In genomic region chr22:47337161-47337621, GRCh38 we compare ENCODE assay signal across 8 cellular contexts.
A peak's percentile ranks its signal among the peaks of the same experiment; 100 is the strongest.
DNase-seq lines count a peak whose midpoint lies in the region; ATAC-seq and TF ChIP-seq lines count a peak whose summit lies in the region.

No MANE protein-coding gene starts in this region.

- H3K4me1 Mint-ChIP-seq in activated T-helper 17 cell treated with anti-CD3 and anti-CD28 coated beads, Interleukin-2, amount 50 U/mL, for 72 hours, result no peaks in the 10 kb centered on the region
- no peaks in the 10 kb centered on the region for H3K4me1 Mint-ChIP-seq in progenitor cell of endocrine pancreas (ENCODE audit: low read depth)

- DNase-seq in LoVo (ENCODE audit: low spot score), result peak; percentile 90
- DNase-seq in lower lobe of right lung, result no peak
- DNase-seq in HK-2 (ENCODE audit: unreplicated experiment), result no peak
- no peak for DNase-seq in progenitor cell of endocrine pancreas (ENCODE audit: low spot score, unreplicated experiment)
- DNase-seq in iPS-NIHi7 (ENCODE audit: extremely low spot score), result no peak
- no peak for DNase-seq in NK-92 treated with Interleukin-12 subunit alpha and Interleukin-12 subunit beta, amount 100 ng/mL, for 24 hours (lab: John Stamatoyannopoulos, UW)

- TF ChIP-seq CTCF in C4-2B (conservative IDR thresholded peaks at IDR 0.05) (no peak), lower lobe of right lung (IDR thresholded peaks at IDR 0.05) (no peak), progenitor cell of endocrine pancreas (IDR thresholded peaks at IDR 0.05; ENCODE audit: unreplicated experiment) (no peak)

- no peaks in the 10 kb centered on the region for H3K36me3 Mint-ChIP-seq in activated T-helper 17 cell treated with anti-CD3 and anti-CD28 coated beads, Interleukin-2, amount 50 U/mL, for 72 hours (ENCODE audit: low read depth)
- H3K36me3 Mint-ChIP-seq in progenitor cell of endocrine pancreas (ENCODE audit: insufficient read depth), result peaks cover 4% of the 10 kb centered on the region

- H3K4me1 ChIP-seq in lower lobe of right lung, result no peaks in the 10 kb centered on the region

- peak; percentile 45 for ATAC-seq in activated T-helper 17 cell treated with anti-CD3 and anti-CD28 coated beads, Interleukin-2, amount 50 U/mL, for 72 hours (replicated peaks)
- ATAC-seq in lower lobe of right lung, result peak; percentile 42 to 47

- H3K4me3 ChIP-seq in lower lobe of right lung, result no peak overlapping the region

- H3K27me3 Mint-ChIP-seq in activated T-helper 17 cell treated with anti-CD3 and anti-CD28 coated beads, Interleukin-2, amount 50 U/mL, for 72 hours, result peaks cover 19% of the 10 kb centered on the region
- H3K27me3 Mint-ChIP-seq in progenitor cell of endocrine pancreas, result no peaks in the 10 kb centered on the region

- peaks cover 14% of the 10 kb centered on the region for H3K9me3 ChIP-seq in lower lobe of right lung

- no peaks in the 10 kb centered on the region for H3K36me3 ChIP-seq in lower lobe of right lung

- H3K27ac ChIP-seq in C4-2B, result peak overlapping the region; percentile 47
- H3K27ac ChIP-seq in lower lobe of right lung, result no peak overlapping the region

- peaks cover 10% of the 10 kb centered on the region for H3K9me3 Mint-ChIP-seq in activated T-helper 17 cell treated with anti-CD3 and anti-CD28 coated beads, Interleukin-2, amount 50 U/mL, for 72 hours
- peaks cover 57% of the 10 kb centered on the region for H3K9me3 Mint-ChIP-seq in progenitor cell of endocrine pancreas (ENCODE audit: low read depth)

- no peak overlapping the region for H3K4me3 Mint-ChIP-seq in activated T-helper 17 cell treated with anti-CD3 and anti-CD28 coated beads, Interleukin-2, amount 50 U/mL, for 72 hours
- no peak overlapping the region for H3K4me3 Mint-ChIP-seq in progenitor cell of endocrine pancreas (ENCODE audit: low read depth)

- intact Hi-C loops in lower lobe of right lung (cut with DNase I), result no loop called here

- H3K27ac Mint-ChIP-seq in activated T-helper 17 cell treated with anti-CD3 and anti-CD28 coated beads, Interleukin-2, amount 50 U/mL, for 72 hours, result no peak overlapping the region
- H3K27ac Mint-ChIP-seq in progenitor cell of endocrine pancreas, result no peak overlapping the region

- peaks cover under 1% of the 10 kb centered on the region for H3K27me3 ChIP-seq in lower lobe of right lung (ENCODE audit: low read depth)
